Comparison of ENCODE assay signal across 8 cellular contexts in the genomic region with DNA sequence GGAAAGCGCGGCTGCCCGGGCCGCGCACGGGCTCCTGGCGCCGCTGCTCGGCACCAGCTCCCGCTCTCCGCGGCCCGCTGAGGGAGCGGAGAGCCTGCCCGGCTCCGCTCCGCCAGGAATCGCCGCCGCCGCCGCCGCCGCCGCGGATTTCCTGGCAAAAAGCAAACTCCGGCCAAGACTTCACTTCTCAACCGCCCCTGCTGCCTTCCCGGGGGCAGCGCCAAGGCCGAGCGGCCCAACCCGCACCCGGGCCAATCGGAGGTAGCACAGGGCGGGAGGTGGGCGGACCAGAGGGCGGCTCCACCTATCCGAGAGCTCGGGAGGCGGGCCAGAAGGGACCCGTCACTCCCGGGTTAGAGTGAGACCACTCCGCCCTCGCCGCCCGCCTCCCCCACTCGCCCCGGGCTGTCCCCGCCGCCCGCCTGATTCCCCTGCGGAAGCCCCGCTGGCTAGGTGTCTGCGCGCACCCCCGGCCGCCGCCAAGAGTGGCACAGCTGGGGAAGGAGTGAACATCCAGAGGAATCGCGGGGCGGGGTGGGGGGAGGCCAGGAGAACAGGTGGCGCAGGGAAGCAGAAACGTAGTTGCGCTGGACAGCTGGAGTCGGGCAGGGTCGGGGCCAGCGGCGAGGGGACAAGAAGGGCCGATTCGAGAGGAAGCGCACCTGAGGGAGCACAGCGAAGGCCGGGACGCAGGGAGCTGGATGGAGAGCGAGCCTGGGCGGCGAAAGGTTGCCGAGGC. TPM values are rescaled to one million over a fixed set of nuclear protein-coding genes. Genes with fewer than 3 reads are reported as not detected.
DNase-seq lines count a peak whose midpoint lies in the region; ATAC-seq, FAIRE-seq and TF ChIP-seq lines count a peak whose summit lies in the region.

A gene (minus strand): TSS at position 153 of the 739 bp plus-strand sequence. CDS start 38,826 bp downstream, outside the sequence.

- peak; percentile 90 for DNase-seq in AG09319 (ENCODE audit: extremely low read depth, low read depth)
- DNase-seq in NCI-H446 (lab: John Stamatoyannopoulos, UW), result peak; percentile 88 to 96
- DNase-seq in cerebellar cortex (ENCODE audit: low spot score), result peak; percentile 98
- DNase-seq in keratinocyte (ENCODE audit: low read depth, low spot score), result no peak
- DNase-seq in stimulated activated CD4-positive, alpha-beta T cell treated with anti-CD3 and anti-CD28 coated beads, Interleukin-12 subunit alpha, Interleukin-12 subunit beta, amount 100 ng/mL, for 48 hours (ENCODE audit: low read depth in 2 of 3, low spot score in 1 of 3), result peak; percentile 93 to 96 (median 93)

- peaks cover 6 to 13% of the 10 kb centered on the region in 2 experiments for H3K36me3 ChIP-seq in keratinocyte (ENCODE audit: control insufficient read depth in 2 of 2, extremely low read depth in 1 of 2, insufficient read depth in 2 of 2, low read length in 2 of 2)

- peak within 1 kb of the TSS; percentile 90 for H3K4me2 ChIP-seq in keratinocyte (ENCODE audit: control insufficient read depth, extremely low read depth, insufficient read depth, low read depth, low read length)

- TF ChIP-seq CTCF in AG09319 (IDR thresholded peaks at IDR 0.05; ENCODE audit: low read depth, low read length) (no peak), keratinocyte (optimal IDR thresholded peaks at IDR 0.05 in 1 of 3, IDR thresholded peaks at IDR 0.05 in 1 of 3, conservative IDR thresholded peaks at IDR 0.05 in 1 of 3; ENCODE audit: extremely low read depth in 1 of 3, insufficient read depth in 2 of 3, low read length in 3 of 3) (no peak)

- FAIRE-seq in keratinocyte (lab: Jason Lieb, UNC), result no peak

- peak within 1 kb of the TSS; percentile 92 to 97 (median 96) for H3K4me3 ChIP-seq in keratinocyte (ENCODE audit: control insufficient read depth in 2 of 3, extremely low read depth in 1 of 3, insufficient read depth in 2 of 3, low read depth in 1 of 3, low read length in 3 of 3)

- H3K27me3 ChIP-seq in keratinocyte (ENCODE audit: control insufficient read depth, extremely low read depth, insufficient read depth, low read length), result no peaks in the 10 kb centered on the region

- peak within 1 kb of the TSS; percentile 98 for H3K9ac ChIP-seq in keratinocyte (ENCODE audit: control insufficient read depth, extremely low read depth, insufficient read depth, low read length)

- no peaks in the 10 kb centered on the region for H3K9me3 ChIP-seq in keratinocyte (ENCODE audit: control insufficient read depth, low read depth, low read length)

- peak within 1 kb of the TSS; percentile 99 for H3K27ac ChIP-seq in keratinocyte (ENCODE audit: control insufficient read depth, insufficient read depth, low read length)

- H2AFZ ChIP-seq in keratinocyte (ENCODE audit: control insufficient read depth, low read length), result peak within 1 kb of the TSS; percentile 56

- peaks cover 80% of the 10 kb centered on the region for H3K79me2 ChIP-seq in keratinocyte (ENCODE audit: control insufficient read depth, insufficient read depth, low read length)

- no peaks in the 10 kb centered on the region for H3K9me1 ChIP-seq in keratinocyte (ENCODE audit: control insufficient read depth, extremely low read depth, insufficient read depth, low read length)

- dilution Hi-C loops in keratinocyte (cut with MboI; ENCODE audit: extremely low pct_ligation_motif_present, low sequenced_read_pairs), result no loop called here

- peak; percentile 89 for ATAC-seq in GM19025 (IDR thresholded peaks at IDR 0.05; ENCODE audit: low read depth, unreplicated experiment)
- peak; percentile 89 for ATAC-seq in HG03280 (IDR thresholded peaks at IDR 0.05; ENCODE audit: unreplicated experiment)
- ATAC-seq in activated CD4-positive, CD25-positive, alpha-beta regulatory T cell treated with anti-CD3 and anti-CD28 coated beads, Interleukin-2, amount 50 U/mL, for 24 hours, result peak; percentile 93 to 96

- H4K20me1 ChIP-seq in keratinocyte (ENCODE audit: control insufficient read depth, extremely low read depth, insufficient read depth, low read length), result peaks cover 4% of the 10 kb centered on the region

- peaks cover 36% of the 10 kb centered on the region for H3K4me1 ChIP-seq in keratinocyte (ENCODE audit: control insufficient read depth, extremely low read depth, insufficient read depth, low read length)

RNA-seq across cellular contexts. Expression of the gene that starts here (rescaled TPM):
- 12.1 to 17.0 TPM (median 14.4 TPM) in 3 replicates for polyA plus RNA-seq in keratinocyte
- polyA plus RNA-seq in keratinocyte (2011; ENCODE audit: low read depth), result 5.5 TPM
- polyA plus RNA-seq in keratinocyte (2011; cell fraction: cytosol; rRNA removed), result 9.5 and 13.5 TPM in 2 replicates
- polyA plus RNA-seq in keratinocyte (2011; cell fraction: nucleus; rRNA removed), result 18.1 and 19.1 TPM in 2 replicates
- polyA plus RNA-seq in keratinocyte (2012; ENCODE audit: low replicate concordance), result 9.1 and 10.4 TPM in 2 replicates
- 16.2 to 22.1 TPM (median 19.6 TPM) in 3 replicates for polyA minus RNA-seq in keratinocyte
- 11.5 TPM for polyA minus RNA-seq in keratinocyte (2011; cell fraction: cytosol; rRNA and poly(A)+ RNA removed)
- polyA minus RNA-seq in keratinocyte (2011; cell fraction: nucleus; rRNA and poly(A)+ RNA removed), result 17.7 and 35.8 TPM in 2 replicates
